Comparison of ENCODE assay signal across 23 cellular contexts in genomic region chr16:10954903-10955302, GRCh38. TPM values are rescaled to one million over a fixed set of nuclear protein-coding genes. Genes with fewer than 3 reads are reported as not detected.
A peak's percentile ranks its signal among the peaks of the same experiment; 100 is the strongest.
DNase-seq lines count a peak whose midpoint lies in the region; ATAC-seq, FAIRE-seq and TF ChIP-seq lines count a peak whose summit lies in the region.
"Had no signal": no experiment of that assay in that cellular context is flagged by ENCODE, and none has a peak within 500 bp of the region (broad histone marks: within the 10 kb centered on the region; RNA-seq: fewer than 3 reads in every experiment).

No MANE protein-coding gene starts in this region.

- H2AFZ ChIP-seq in Loucy (ENCODE audit: low read length) (no peak overlapping the region), GM12878 (ENCODE audit: control insufficient read depth, low read depth, low read length) (no peak overlapping the region)

- H3K4me1 ChIP-seq in Loucy (ENCODE audit: insufficient read depth, low read length, poor library complexity, severe bottlenecking) (peaks cover 13% of the 10 kb centered on the region), GM12878 (ENCODE audit: control insufficient read depth, insufficient read depth, low read length) (peaks cover 40% of the 10 kb centered on the region), vagina (peaks cover 22% of the 10 kb centered on the region)

- no peaks in the 10 kb centered on the region for H3K27me3 Mint-ChIP-seq in natural killer cell treated with Interleukin-12 subunit alpha and Interleukin-12 subunit beta and Interleukin-15 and Interleukin-18, amount 100 ng/mL, for 72 hours
- no peaks in the 10 kb centered on the region for H3K27me3 Mint-ChIP-seq in natural killer cell (ENCODE audit: low read depth in 2 of 2)
- no peaks in the 10 kb centered on the region for H3K27me3 Mint-ChIP-seq in stimulated activated memory B cell treated with anti-CD40 and anti-IgM and Interleukin-4, amounts not matched to agents 10 μg/mL and 1 μg/mL and 100 μg/mL, for 72 hours
- H3K27me3 Mint-ChIP-seq: activated naive CD8-positive, alpha-beta T cell had no signal

- no peak for FAIRE-seq in GM12878 (lab: Jason Lieb, UNC)
- FAIRE-seq: astrocyte, endometrium, G401.6, K562 had no signal

- H3K4me1 Mint-ChIP-seq in natural killer cell treated with Interleukin-12 subunit alpha and Interleukin-12 subunit beta and Interleukin-15 and Interleukin-18, amount 100 ng/mL, for 72 hours (ENCODE audit: low read depth in 2 of 2): peaks cover 28 to 36% of the 10 kb centered on the region in 2 donors
- peaks cover 12 to 23% of the 10 kb centered on the region in 2 donors for H3K4me1 Mint-ChIP-seq in natural killer cell
- peaks cover 80% of the 10 kb centered on the region for H3K4me1 Mint-ChIP-seq in stimulated activated memory B cell treated with anti-CD40 and anti-IgM and Interleukin-4, amounts not matched to agents 10 μg/mL and 1 μg/mL and 100 μg/mL, for 72 hours

- RAD21 ChIA-PET in GM12878 (lab: Charles Lee; ENCODE audit: unreplicated experiment): interaction anchor here (0.8 to 3.8 kb wide), 8 partner anchors 10 to 444 kb away, joined by 3 to 40 read pairs (median 3); partner anchors contain the start of gene SOCS1

- no TSS peak for BruUV-seq in GM12878 (replicated peaks; lab: Mats Ljungman, UMichigan)

- H3K27ac ChIP-seq in GM12878 (ENCODE audit: control insufficient read depth, insufficient read depth): no peak overlapping the region; the same call in 1 of the 2 replicates
- no peak overlapping the region for H3K27ac ChIP-seq in vagina
- H3K27ac ChIP-seq: transverse colon had no signal

- H3K27me3 ChIP-seq in Loucy (ENCODE audit: insufficient read depth, low read length, poor library complexity, severe bottlenecking) (no peaks in the 10 kb centered on the region), GM12878 (replicated peaks in 1 of 2; ENCODE audit: control insufficient read depth in 2 of 2, insufficient read depth in 2 of 2, low read length in 1 of 2) (no peaks in the 10 kb centered on the region), vagina (no peaks in the 10 kb centered on the region)
- H3K27me3 ChIP-seq: transverse colon had no signal

- CTCF ChIA-PET in GM12878 (lab: Yijun Ruan, JAX): interaction anchor here (0.6 to 2.7 kb wide), 20 partner anchors 10 to 830 kb away, joined by 3 to 45 read pairs (median 4); partner anchors contain the start of gene SOCS1

- peak overlapping the region; percentile 9 for H3K4me3 Mint-ChIP-seq in natural killer cell treated with Interleukin-12 subunit alpha and Interleukin-12 subunit beta and Interleukin-15 and Interleukin-18, amount 100 ng/mL, for 72 hours
- H3K4me3 Mint-ChIP-seq in natural killer cell: no peak overlapping the region
- no peak overlapping the region for H3K4me3 Mint-ChIP-seq in stimulated activated memory B cell treated with anti-CD40 and anti-IgM and Interleukin-4, amounts not matched to agents 10 μg/mL and 1 μg/mL and 100 μg/mL, for 72 hours
- H3K4me3 Mint-ChIP-seq: activated naive CD8-positive, alpha-beta T cell; activated T-cell treated with anti-CD3 and anti-CD28 coated beads, Interleukin-2, amount 50 U/mL, for 4 hours had no signal

- H3K9me2 ChIP-seq in Loucy (replicated peaks; ENCODE audit: low read depth, low read length): no peaks in the 10 kb centered on the region

- no peak for DNase-seq in natural killer cell treated with Interleukin-12 subunit alpha and Interleukin-12 subunit beta and Interleukin-15 and Interleukin-18, amount 100 ng/mL, for 72 hours (ENCODE audit: low spot score)
- DNase-seq in natural killer cell (no peak), GM12878 (ENCODE audit: low read depth, low spot score) (no peak), vagina (ENCODE audit: extremely low spot score in 2 of 2) (no peak)
- no peak for DNase-seq in stimulated activated CD4-positive, alpha-beta T cell treated with anti-CD3 and anti-CD28 coated beads, Interleukin-15, amount 100 ng/mL, for 24 hours
- DNase-seq in activated naive CD4-positive, alpha-beta T cell (lab: John Stamatoyannopoulos, UW): no peak
- DNase-seq: activated CD4-positive, alpha-beta T cell treated with anti-CD3 and anti-CD28 coated beads, Interleukin-2, amount 50 U/mL, for 48 hours; activated T-cell treated with anti-CD3 and anti-CD28 coated beads, Interleukin-2, amount 50 U/mL, for 4 hours; caudate nucleus; DMS53; left ventricle myocardium superior; NCI-H146; right cardiac atrium; SIG-M5; transverse colon had no signal

- no peaks in the 10 kb centered on the region for H3K36me3 Mint-ChIP-seq in natural killer cell treated with Interleukin-12 subunit alpha and Interleukin-12 subunit beta and Interleukin-15 and Interleukin-18, amount 100 ng/mL, for 72 hours
- no peaks in the 10 kb centered on the region for H3K36me3 Mint-ChIP-seq in natural killer cell
- H3K36me3 Mint-ChIP-seq in stimulated activated memory B cell treated with anti-CD40 and anti-IgM and Interleukin-4, amounts not matched to agents 10 μg/mL and 1 μg/mL and 100 μg/mL, for 72 hours: peaks cover 19% of the 10 kb centered on the region

- H3K9me3 Mint-ChIP-seq in natural killer cell treated with Interleukin-12 subunit alpha and Interleukin-12 subunit beta and Interleukin-15 and Interleukin-18, amount 100 ng/mL, for 72 hours: no peaks in the 10 kb centered on the region
- H3K9me3 Mint-ChIP-seq in natural killer cell: no peaks in the 10 kb centered on the region
- H3K9me3 Mint-ChIP-seq in stimulated activated memory B cell treated with anti-CD40 and anti-IgM and Interleukin-4, amounts not matched to agents 10 μg/mL and 1 μg/mL and 100 μg/mL, for 72 hours: no peaks in the 10 kb centered on the region
- H3K9me3 Mint-ChIP-seq: activated T-cell treated with anti-CD3 and anti-CD28 coated beads, Interleukin-2, amount 50 U/mL, for 4 hours had no signal

- H3K4me2 ChIP-seq in Loucy (ENCODE audit: low read depth, low read length, poor library complexity, severe bottlenecking) (peak overlapping the region; percentile 65), GM12878 (ENCODE audit: control insufficient read depth, insufficient read depth) (no peak overlapping the region)

- TF ChIP-seq RAD21 in GM12878 (IDR thresholded peaks at IDR 0.05; ENCODE audit: insufficient read depth, low read depth, low read length): no peak

- TF ChIP-seq CTCF in natural killer cell (IDR thresholded peaks at IDR 0.05): no peak
- no peak for TF ChIP-seq CTCF in Loucy (conservative IDR thresholded peaks at IDR 0.05; ENCODE audit: low read length)
- no peak for TF ChIP-seq CTCF in GM12878 (IDR thresholded peaks at IDR 0.05 in 2 of 3, conservative IDR thresholded peaks at IDR 0.05 in 1 of 3; ENCODE audit: control insufficient read depth in 2 of 3, extremely low read depth in 1 of 3, insufficient read depth in 1 of 3, low read depth in 3 of 3, low read length in 3 of 3)
- no peak for TF ChIP-seq CTCF in vagina (IDR thresholded peaks at IDR 0.05)

- TF ChIP-seq POLR2A in GM12878 (IDR thresholded peaks at IDR 0.05; ENCODE audit: low read depth, low read length) (no peak), vagina (IDR thresholded peaks at IDR 0.05) (no peak)

- H4K20me1 ChIP-seq in Loucy (ENCODE audit: insufficient read depth, low read length, poor library complexity, severe bottlenecking) (no peaks in the 10 kb centered on the region), GM12878 (ENCODE audit: control insufficient read depth, insufficient read depth) (no peaks in the 10 kb centered on the region)

- H3K9me3 ChIP-seq in Loucy (ENCODE audit: insufficient read depth, low read depth, low read length): no peaks in the 10 kb centered on the region
- H3K9me3 ChIP-seq in GM12878 (replicated peaks; ENCODE audit: control insufficient read depth, insufficient read depth, low read length): no peaks in the 10 kb centered on the region
- H3K9me3 ChIP-seq in vagina: no peaks in the 10 kb centered on the region
- H3K9me3 ChIP-seq: transverse colon had no signal

- POLR2A ChIA-PET in GM12878 (lab: Charles Lee): interaction anchor here (1.3 to 2.5 kb wide), 2 partner anchors 10 kb away, joined by 3 to 16 read pairs; no protein-coding TSS in a partner anchor

- H3K36me3 ChIP-seq in Loucy (ENCODE audit: insufficient read depth, low read length) (peaks cover 7% of the 10 kb centered on the region; the same call in 1 of the 2 replicates), GM12878 (ENCODE audit: control insufficient read depth in 2 of 2, insufficient read depth in 2 of 2, low read length in 1 of 2) (peaks cover 0 to 5% of the 10 kb centered on the region in 2 experiments; a peak in 3 of 4 replicates), vagina (no peaks in the 10 kb centered on the region)
- H3K36me3 ChIP-seq: transverse colon had no signal

- 93% methylated on average over 7 of the region's 7 CpGs for WGBS in GM12878 (ENCODE audit: insufficient coverage, insufficient replicate concordance, low lambda C conversion rate, missing lambda C conversion rate)

- in situ Hi-C loops in GM12878 (cut with MboI): loop anchor here (25.0 kb wide), 1 partner anchor 707 kb away; the partner anchor contains the start of gene SNN

- peak overlapping the region in 1 of 2 donors; percentile 85 for H3K27ac Mint-ChIP-seq in natural killer cell treated with Interleukin-12 subunit alpha and Interleukin-12 subunit beta and Interleukin-15 and Interleukin-18, amount 100 ng/mL, for 72 hours
- peak overlapping the region in 1 of 2 donors; percentile 3 for H3K27ac Mint-ChIP-seq in natural killer cell
- H3K27ac Mint-ChIP-seq in stimulated activated memory B cell treated with anti-CD40 and anti-IgM and Interleukin-4, amounts not matched to agents 10 μg/mL and 1 μg/mL and 100 μg/mL, for 72 hours: peak overlapping the region; percentile 41
- H3K27ac Mint-ChIP-seq: activated naive CD8-positive, alpha-beta T cell had no signal

- H3K9ac ChIP-seq in Loucy (ENCODE audit: low read depth, low read length, poor library complexity, severe bottlenecking) (peak overlapping the region; percentile 32), GM12878 (ENCODE audit: control insufficient read depth, insufficient read depth, low read length) (no peak overlapping the region)

- SMC1A ChIA-PET in GM12878 (lab: Charles Lee; ENCODE audit: uncharacterized antibody, unreplicated experiment): interaction anchor here (0.8 to 2.7 kb wide), 10 partner anchors 9 to 402 kb away, joined by 3 to 14 read pairs (median 4); partner anchors contain the start of gene SOCS1

- no peak for ATAC-seq in natural killer cell treated with Interleukin-12 subunit alpha and Interleukin-12 subunit beta and Interleukin-15 and Interleukin-18, amount 100 ng/mL, for 72 hours
- ATAC-seq in natural killer cell (no peak), GM12878 (no peak)
- no peak for ATAC-seq in stimulated activated memory B cell treated with anti-CD40 and anti-IgM and Interleukin-4, amounts not matched to agents 10 μg/mL and 1 μg/mL and 100 μg/mL, for 72 hours
- ATAC-seq: activated T-cell treated with anti-CD3 and anti-CD28 coated beads, Interleukin-2, amount 50 U/mL, for 4 hours; Panc1; right cardiac atrium had no signal

- no peak overlapping the region for H3K4me3 ChIP-seq in Loucy (ENCODE audit: low read length, poor library complexity, severe bottlenecking)
- H3K4me3 ChIP-seq in GM12878: no peak overlapping the region
- no peak overlapping the region for H3K4me3 ChIP-seq in vagina
- H3K4me3 ChIP-seq: K562, transverse colon had no signal

- no peak for TF ChIP-seq EP300 in GM12878 (IDR thresholded peaks at IDR 0.05; ENCODE audit: borderline replicate concordance in 1 of 2, control insufficient read depth in 1 of 2, low read depth in 2 of 2, low read length in 2 of 2)

- intact Hi-C loops in natural killer cell (cut with micrococcal nuclease): loop anchor here (1.0 to 2.0 kb wide), 2 partner anchors 450 to 759 kb away; no protein-coding TSS in a partner anchor
- intact Hi-C loops in GM12878 (cut with micrococcal nuclease; ENCODE audit: unreplicated experiment): no loop called here
- intact Hi-C loops in vagina (cut with DNase I): no loop called here

- H3K79me2 ChIP-seq in Loucy (ENCODE audit: insufficient read depth, low read length): peaks cover 19% of the 10 kb centered on the region; the same call in 1 of the 2 replicates
- peaks cover 34% of the 10 kb centered on the region for H3K79me2 ChIP-seq in GM12878 (ENCODE audit: control insufficient read depth, insufficient read depth, low read length)

- no peaks in the 10 kb centered on the region for H3F3A ChIP-seq in Loucy (ENCODE audit: low read depth)

RNA-seq across cellular contexts. Expression of gene CLEC16A, which starts 10.5 kb away (rescaled TPM):
- 10 to 100 TPM; 42.5 to 60.2 TPM for total RNA-seq in natural killer cell treated with Interleukin-12 subunit alpha and Interleukin-12 subunit beta and Interleukin-15 and Interleukin-18, amount 100 ng/mL, for 72 hours
- 10 to 100 TPM; 35.9 to 50.5 (median 37.4) TPM for total RNA-seq in natural killer cell
- total RNA-seq in GM12878 (2013; cell fraction: nucleolus; rRNA removed): 277 and 301 TPM in 2 replicates
- total RNA-seq in GM12878 (2014; rRNA removed): 17.1 and 17.6 TPM in 2 replicates
- 14.1 and 14.6 TPM in 2 replicates for total RNA-seq in GM12878 (2014; rRNA removed; fragmentation: Illumina TruSeq; extraction: Trizol)
- 28.7 and 30.0 TPM in 2 replicates for total RNA-seq in GM12878 (2021)
- polyA plus RNA-seq in GM12878 (2011; ENCODE audit: low read depth): 5.6 TPM
- 16.4 and 20.2 TPM in 2 replicates for polyA plus RNA-seq in GM12878 (2011; rRNA removed)
- 17.6 and 21.8 TPM in 2 replicates for polyA plus RNA-seq in GM12878 (2011; cell fraction: cytosol; rRNA removed)
- polyA plus RNA-seq in GM12878 (2011; cell fraction: nucleus; rRNA removed): 39.8 and 50.1 TPM in 2 replicates
- polyA plus RNA-seq in GM12878 (2012): 11.8 and 12.2 TPM in 2 replicates
- polyA plus RNA-seq in GM12878 (2014; fragmentation: Illumina TruSeq; extraction: Trizol): 19.3 and 20.5 TPM in 2 replicates
- 1 to 10 TPM; 1.5 to 3.1 TPM for polyA plus RNA-seq in GM12878 (2014; fragmentation: Nextera tagmentation; extraction: Ambion mirVana)
- 18.1 and 18.7 TPM in 2 replicates for polyA plus RNA-seq in GM12878 (2014; rRNA removed)
- polyA plus RNA-seq in GM12878 (2016; fragmentation: Nextera tagmentation; extraction: Ambion mirVana): 10 to 100 TPM; 27.1 to 28.8 TPM
- polyA minus RNA-seq in GM12878 (2011; rRNA and poly(A)+ RNA removed): 117 and 120 TPM in 2 replicates
- 46.5 and 51.2 TPM in 2 replicates for polyA minus RNA-seq in GM12878 (2011; cell fraction: cytosol; rRNA and poly(A)+ RNA removed)
- polyA minus RNA-seq in GM12878 (2011; cell fraction: nucleus; rRNA and poly(A)+ RNA removed): 42.9 and 65.1 TPM in 2 replicates
- total RNA-seq in vagina: 21.6 TPM

RNA-seq across cellular contexts. Expression of gene DEXI, which starts 12.6 kb away (rescaled TPM):
- total RNA-seq in natural killer cell treated with Interleukin-12 subunit alpha and Interleukin-12 subunit beta and Interleukin-15 and Interleukin-18, amount 100 ng/mL, for 72 hours: 10 to 100 TPM; 20.7 to 36.3 TPM
- total RNA-seq in natural killer cell (10 to 100 TPM in 2 of 3 donors, 1 to 10 TPM in 1; 8.7 to 15.2 (median 14.4) TPM), GM12878 (2014; rRNA removed) (26.3 and 28.6 TPM in 2 replicates), GM12878 (2014; rRNA removed; fragmentation: Illumina TruSeq; extraction: Trizol) (17.0 and 17.3 TPM in 2 replicates), GM12878 (2021) (22.7 and 24.2 TPM in 2 replicates), vagina (67.5 TPM)
- 26.1 and 29.0 TPM in 2 replicates for total RNA-seq in GM12878 (2013; cell fraction: nucleolus; rRNA removed)
- polyA plus RNA-seq in GM12878 (2011; ENCODE audit: low read depth): 7.1 TPM
- polyA plus RNA-seq in GM12878 (2011; rRNA removed) (11.4 and 15.2 TPM in 2 replicates), GM12878 (2014; fragmentation: Illumina TruSeq; extraction: Trizol) (17.8 and 21.7 TPM in 2 replicates), GM12878 (2014; fragmentation: Nextera tagmentation; extraction: Ambion mirVana) (1 to 10 TPM; 1.4 to 4.3 TPM), GM12878 (2014; rRNA removed) (22.9 and 25.7 TPM in 2 replicates), GM12878 (2016; fragmentation: Nextera tagmentation; extraction: Ambion mirVana) (10 to 100 TPM; 14.0 to 19.8 TPM)
- polyA plus RNA-seq in GM12878 (2011; cell fraction: cytosol; rRNA removed): 21.8 and 24.6 TPM in 2 replicates
- 37.7 and 44.3 TPM in 2 replicates for polyA plus RNA-seq in GM12878 (2011; cell fraction: nucleus; rRNA removed)
- 15.5 and 16.1 TPM in 2 replicates for polyA plus RNA-seq in GM12878 (2012)
- 18.1 and 24.7 TPM in 2 replicates for polyA minus RNA-seq in GM12878 (2011; rRNA and poly(A)+ RNA removed)
- polyA minus RNA-seq in GM12878 (2011; cell fraction: cytosol; rRNA and poly(A)+ RNA removed): 9.6 and 11.0 TPM in 2 replicates
- polyA minus RNA-seq in GM12878 (2011; cell fraction: nucleus; rRNA and poly(A)+ RNA removed): 14.1 and 21.8 TPM in 2 replicates
